Comparison of ENCODE assay signal across 9 cellular contexts in genomic region chr5:150302301-150303069, GRCh38. TPM values are rescaled to one million over a fixed set of nuclear protein-coding genes. Genes with fewer than 3 reads are reported as not detected.
DNase-seq lines count a peak whose midpoint lies in the region; ATAC-seq and TF ChIP-seq lines count a peak whose summit lies in the region.
"Had no signal": no experiment of that assay in that cellular context is flagged by ENCODE, and none has a peak within 500 bp of the region (broad histone marks: within the 10 kb centered on the region; RNA-seq: fewer than 3 reads in every experiment).

TSS of gene ARSI (minus strand) at chr5:150302905. CDS start at chr5:150302373, 532 bp downstream.

- DNase-seq in DMS 273 treated with DMSO at 0.1 percent for 48 hours (lab: John Stamatoyannopoulos, UW) (peak; percentile 47), cardiac septum (ENCODE audit: low spot score) (peak; percentile 70), trophoblast cell (peak; percentile 33 to 50), AML-193 (lab: John Stamatoyannopoulos, UW) (no peak), left colon (no peak)
- DNase-seq in activated naive CD4-positive, alpha-beta T cell treated with anti-CD3 and anti-CD28 coated beads, Interleukin-2, amount 50 U/mL, for 16 hours: no peak

- H2BK5ac ChIP-seq in trophoblast cell (ENCODE audit: low read depth, low read length, poor library complexity): peak within 1 kb of the TSS; percentile 54

- peak; percentile 57 for TF ChIP-seq CTCF in VCaP (conservative IDR thresholded peaks at IDR 0.05)

- H3K79me1 ChIP-seq in trophoblast cell (ENCODE audit: low read length): peaks cover 12% of the 10 kb centered on the region

- no peaks in the 10 kb centered on the region for H3K27me3 ChIP-seq in trophoblast cell (ENCODE audit: insufficient read depth, low read length)

- peak within 1 kb of the TSS; percentile 66 for H4K8ac ChIP-seq in trophoblast cell (ENCODE audit: low read depth, low read length)

- peak within 1 kb of the TSS; percentile 8 for H3K9ac ChIP-seq in trophoblast cell (ENCODE audit: low read length)

- H4K12ac ChIP-seq in trophoblast cell (ENCODE audit: low read depth, low read length): peak within 1 kb of the TSS; percentile 32

- peak within 1 kb of the TSS; percentile 68 for H2AFZ ChIP-seq in trophoblast cell (ENCODE audit: insufficient read depth, low read length, poor library complexity)

- H3K18ac ChIP-seq in trophoblast cell (ENCODE audit: low read length): peak within 1 kb of the TSS; percentile 80

- no peak for ATAC-seq in GM18520 (IDR thresholded peaks at IDR 0.05; ENCODE audit: unreplicated experiment)
- no peak for ATAC-seq in left colon

- no CpG with 5 or more reads among the region's 63 CpGs for WGBS in trophoblast cell (ENCODE audit: extremely low coverage, insufficient coverage, insufficient read length)

- no peak within 1 kb of the TSS for H3K23ac ChIP-seq in trophoblast cell (ENCODE audit: low read length)

- H3K36me3 ChIP-seq in trophoblast cell (ENCODE audit: control insufficient read depth in 1 of 2, insufficient read depth in 2 of 2, low read length in 2 of 2): no peaks in the 10 kb centered on the region
- H3K36me3 ChIP-seq: neutrophil had no signal

- H3K4me3 ChIP-seq in trophoblast cell (ENCODE audit: low read depth, low read length): peak within 1 kb of the TSS; percentile 60

- peaks cover 2% of the 10 kb centered on the region for H3K79me2 ChIP-seq in trophoblast cell (ENCODE audit: control insufficient read depth, insufficient read depth, low read length, poor library complexity)

- H3K4me2 ChIP-seq in trophoblast cell (ENCODE audit: low read length): peak within 1 kb of the TSS; percentile 76

- H2BK12ac ChIP-seq in trophoblast cell (ENCODE audit: low read length): peak within 1 kb of the TSS; percentile 54

- H3K27ac ChIP-seq in VCaP (peak within 1 kb of the TSS; percentile 22; the same call in 1 of the 2 replicates), trophoblast cell (ENCODE audit: low read depth, low read length) (peak within 1 kb of the TSS; percentile 67)
- H3K27ac ChIP-seq: neutrophil had no signal

- intact Hi-C loops in cardiac septum (cut with DNase I): no loop called here
- intact Hi-C loops in left colon (cut with DNase I, micrococcal nuclease): no loop called here

- no peak within 1 kb of the TSS for H2AK5ac ChIP-seq in trophoblast cell (ENCODE audit: low read length)

- H3K4me1 ChIP-seq in trophoblast cell (ENCODE audit: control insufficient read depth in 1 of 2, insufficient read depth in 2 of 2, low read length in 2 of 2): peaks cover 22 to 23% of the 10 kb centered on the region in 2 experiments

- H4K91ac ChIP-seq in trophoblast cell (ENCODE audit: low read depth, low read length): peak within 1 kb of the TSS; percentile 66

- peak within 1 kb of the TSS; percentile 49 for H3K4ac ChIP-seq in trophoblast cell (ENCODE audit: low read depth, low read length)

- peak within 1 kb of the TSS; percentile 59 for H2BK120ac ChIP-seq in trophoblast cell (ENCODE audit: insufficient read depth, low read length, poor library complexity)

- H3K9me3 ChIP-seq in trophoblast cell (ENCODE audit: insufficient read depth, low read depth, low read length): peaks cover 2% of the 10 kb centered on the region
- H3K9me3 ChIP-seq: neutrophil had no signal

- H3K14ac ChIP-seq in trophoblast cell (ENCODE audit: low read length): peak within 1 kb of the TSS; percentile 41

RNA-seq across cellular contexts. Expression of gene ARSI, which starts in this region (rescaled TPM):
- total RNA-seq in cardiac septum: 0.38 TPM
- 5.1 and 5.3 TPM in 2 replicates for polyA plus RNA-seq in trophoblast cell (2013)
- under 1 TPM; 0.27 to 0.64 TPM for total RNA-seq in left colon

Comparison
In these comparisons a context has a peak if more than half of its experiments do, and no peak if none do; other contexts are left out.
1. Peak in DNase-seq in cardiac septum; RNA of the gene not detected or under 1 TPM.
2. DNase-seq: peak in DMS 273 treated with DMSO at 0.1 percent for 48 hours (single experiment) and trophoblast cell (2 of 2); none in AML-193 (0 of 2), activated naive CD4-positive, alpha-beta T cell treated with anti-CD3 and anti-CD28 coated beads, Interleukin-2, amount 50 U/mL, for 16 hours (single experiment) and left colon (0 of 2).